11 cellular contexts compared by ENCODE assay signal in genomic region chr15:69762373-69763148, GRCh38.
DNase-seq lines count a peak whose midpoint lies in the region; ATAC-seq and TF ChIP-seq lines count a peak whose summit lies in the region.
"Had no signal": no experiment of that assay in that cellular context is flagged by ENCODE, and none has a peak within 500 bp of the region (broad histone marks: within the 10 kb centered on the region; RNA-seq: fewer than 3 reads in every experiment).

No MANE protein-coding gene starts in this region.

- H3K27ac Mint-ChIP-seq in CD4-positive, alpha-beta T cell, result peak overlapping the region; percentile 38
- no peak overlapping the region for H3K27ac Mint-ChIP-seq in endodermal cell

- H3K4me3 Mint-ChIP-seq in CD4-positive, alpha-beta T cell, result no peak overlapping the region
- no peak overlapping the region for H3K4me3 Mint-ChIP-seq in endodermal cell
- H3K4me3 Mint-ChIP-seq: activated T-cell treated with anti-CD3 and anti-CD28 coated beads, Interleukin-2, amount 50 U/mL, for 4 hours; stimulated activated naive CD8-positive, alpha-beta T cell treated with anti-CD3 and anti-CD28 coated beads, Interleukin-15, Interleukin-2, amounts not matched to agents 100 ng/mL and 50 ng/mL, for 24 hours had no signal

- no peaks in the 10 kb centered on the region for H3K4me1 ChIP-seq in endodermal cell (ENCODE audit: control insufficient read depth, insufficient read depth, low read length)

- no peaks in the 10 kb centered on the region for H3K27me3 ChIP-seq in CD4-positive, alpha-beta T cell (ENCODE audit: control insufficient read depth, insufficient read depth, low read length)
- no peaks in the 10 kb centered on the region for H3K27me3 ChIP-seq in endodermal cell (ENCODE audit: control insufficient read depth, insufficient read depth, low read length, poor library complexity, severe bottlenecking)
- H3K27me3 ChIP-seq: sigmoid colon had no signal

- TF ChIP-seq CTCF in CD4-positive, alpha-beta T cell (IDR thresholded peaks at IDR 0.05), result no peak
- peak; percentile 7 for TF ChIP-seq CTCF in GM12865 (IDR thresholded peaks at IDR 0.05; ENCODE audit: insufficient read depth, low read depth, low read length, missing control alignments)
- TF ChIP-seq CTCF in endodermal cell (conservative IDR thresholded peaks at IDR 0.05), result peak; percentile 86

- intact Hi-C loops in CD4-positive, alpha-beta T cell (cut with DNase I, micrococcal nuclease), result loop anchor here in 1 of 2 experiments (10.0 kb wide), 1 partner anchor 48 kb away; no protein-coding TSS in a partner anchor
- intact Hi-C loops in left colon (cut with DNase I, micrococcal nuclease), result no loop called here

- H3K4me1 Mint-ChIP-seq in CD4-positive, alpha-beta T cell (ENCODE audit: low read depth), result peaks cover 63% of the 10 kb centered on the region
- no peaks in the 10 kb centered on the region for H3K4me1 Mint-ChIP-seq in endodermal cell

- peaks cover 5% of the 10 kb centered on the region for H3K27me3 Mint-ChIP-seq in CD4-positive, alpha-beta T cell
- H3K27me3 Mint-ChIP-seq in endodermal cell (ENCODE audit: insufficient read depth), result peaks cover 7% of the 10 kb centered on the region

- H3K9ac ChIP-seq in endodermal cell (ENCODE audit: extremely low read depth, low read length, poor library complexity, severe bottlenecking), result no peak overlapping the region

- H3K36me3 ChIP-seq in endodermal cell (ENCODE audit: control insufficient read depth, insufficient read depth, low read length), result no peaks in the 10 kb centered on the region
- H3K36me3 ChIP-seq: sigmoid colon had no signal

- H3K4me3 ChIP-seq in GM12865 (ENCODE audit: low read depth, low read length) (no peak overlapping the region), endodermal cell (ENCODE audit: low read length) (no peak overlapping the region)
- H3K4me3 ChIP-seq: sigmoid colon had no signal

- 56 to 80% methylated on average over 2 to 6 of the region's 6 CpGs for WGBS in endodermal cell (ENCODE audit: insufficient coverage in 1 of 2, insufficient read length in 1 of 2), 2 experiments

- CTCF ChIA-PET in CD4-positive, alpha-beta T cell (lab: Charles Lee), result no interaction called here

- no peak overlapping the region for H3K27ac ChIP-seq in CD4-positive, alpha-beta T cell (ENCODE audit: low read depth, low read length)
- no peak overlapping the region for H3K27ac ChIP-seq in endodermal cell (ENCODE audit: low read depth, low read length)
- H3K27ac ChIP-seq: sigmoid colon had no signal

- no peak for ATAC-seq in CD4-positive, alpha-beta T cell (ENCODE audit: poor library complexity)
- ATAC-seq in HG02588 (IDR thresholded peaks at IDR 0.05; ENCODE audit: unreplicated experiment) (no peak), left colon (no peak), GM18511 (IDR thresholded peaks at IDR 0.05; ENCODE audit: unreplicated experiment) (no peak)
- ATAC-seq: activated T-cell treated with anti-CD3 and anti-CD28 coated beads, Interleukin-2, amount 50 U/mL, for 4 hours had no signal

- POLR2A ChIA-PET in CD4-positive, alpha-beta T cell (lab: Charles Lee), result interaction anchor here (0.6 to 1.3 kb wide), 3 partner anchors 10 to 337 kb away, joined by 3 to 7 read pairs (median 3); no protein-coding TSS in a partner anchor

- no peaks in the 10 kb centered on the region for H3K9me3 ChIP-seq in CD4-positive, alpha-beta T cell (ENCODE audit: control insufficient read depth, low read length)
- H3K9me3 ChIP-seq in endodermal cell (ENCODE audit: control insufficient read depth, low read length), result peaks cover 8% of the 10 kb centered on the region

- no peaks in the 10 kb centered on the region for H3K9me3 Mint-ChIP-seq in CD4-positive, alpha-beta T cell
- H3K9me3 Mint-ChIP-seq in endodermal cell, result peaks cover 11% of the 10 kb centered on the region

- no peaks in the 10 kb centered on the region for H3K36me3 Mint-ChIP-seq in CD4-positive, alpha-beta T cell (ENCODE audit: low read depth)
- no peaks in the 10 kb centered on the region for H3K36me3 Mint-ChIP-seq in endodermal cell (ENCODE audit: low read depth)

- no peak for DNase-seq in CD4-positive, alpha-beta T cell
- no peak for DNase-seq in GM12865 (ENCODE audit: low read depth)
- peak; percentile 38 for DNase-seq in NCI-H748 treated with DMSO at 0.1 percent for 48 hours (lab: John Stamatoyannopoulos, UW)
- DNase-seq in endodermal cell, result peak; percentile 79
- no peak for DNase-seq in stimulated activated CD4-positive, alpha-beta T cell treated with anti-CD3 and anti-CD28 coated beads, Interleukin-12 subunit alpha, Interleukin-12 subunit beta, amount 100 ng/mL, for 4 hours
- no peak for DNase-seq in left colon
- DNase-seq: activated T-cell treated with anti-CD3 and anti-CD28 coated beads, Interleukin-2, amount 50 U/mL, for 4 hours; sigmoid colon had no signal

Comparison
In these comparisons a context has a peak if more than half of its experiments do, and no peak if none do; other contexts are left out.
1. DNase-seq: peak in NCI-H748 treated with DMSO at 0.1 percent for 48 hours (single experiment) and endodermal cell (single experiment); none in CD4-positive, alpha-beta T cell (0 of 10), GM12865 (single experiment), stimulated activated CD4-positive, alpha-beta T cell treated with anti-CD3 and anti-CD28 coated beads, Interleukin-12 subunit alpha, Interleukin-12 subunit beta, amount 100 ng/mL, for 4 hours (single experiment) and left colon (0 of 2).